1 cellular context compared by ENCODE assay signal in the genomic region with DNA sequence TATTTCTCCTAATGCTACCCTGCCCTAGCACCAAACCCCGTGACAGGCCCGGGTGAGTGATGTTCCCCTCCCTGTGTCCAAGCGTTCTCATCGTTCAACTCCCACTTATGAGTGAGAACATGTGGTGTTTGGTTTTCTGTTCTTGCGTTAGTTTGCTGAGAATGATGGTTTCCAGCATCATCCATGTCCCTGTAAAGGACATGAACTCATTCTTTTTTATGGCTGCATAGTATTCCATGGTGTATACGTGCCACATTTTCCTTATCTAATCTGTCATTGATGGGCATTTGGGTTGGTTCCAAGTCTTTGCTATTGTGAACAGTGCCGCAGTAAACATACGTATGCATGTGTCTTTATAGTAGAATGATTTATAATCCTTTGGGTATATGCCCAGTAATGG.
TF ChIP-seq lines count a peak whose summit lies in the region.

No MANE protein-coding gene starts in this region.

TF ChIP-seq in HEK293, 187 proteins besides CTCF, POLR2A, EP300 and RAD21:
- 0 out of 2 replicates have a peak, but pooled peaks have one; percentile 73 for TF ChIP-seq ZNF280D (tag by site-specific recombination; IDR thresholded peaks at IDR 0.05)
- TF ChIP-seq, protein P1, sequence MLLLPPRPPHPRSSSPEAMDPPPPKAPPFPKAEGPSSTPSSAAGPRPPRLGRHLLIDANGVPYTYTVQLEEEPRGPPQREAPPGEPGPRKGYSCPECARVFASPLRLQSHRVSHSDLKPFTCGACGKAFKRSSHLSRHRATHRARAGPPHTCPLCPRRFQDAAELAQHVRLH (tag by site-specific recombination; IDR thresholded peaks at IDR 0.05), result 0 out of 2 replicates have a peak, but pooled peaks have one; percentile 40
- peak; percentile 97 for TF ChIP-seq ZNF146 (tag by site-specific recombination; IDR thresholded peaks at IDR 0.05)
